ENCODE assay signal across 8 cellular contexts in genomic region chr16:56608043-56608875, GRCh38. TPM values are rescaled to one million over a fixed set of nuclear protein-coding genes. Genes with fewer than 3 reads are reported as not detected.
DNase-seq lines count a peak whose midpoint lies in the region; ATAC-seq and TF ChIP-seq lines count a peak whose summit lies in the region.

Gene MT2A (plus strand): TSS chr16:56608584. CDS start chr16:56608656, 72 bp downstream.

- peak within 1 kb of the TSS; percentile 92 to 99 (median 98) for H3K4me3 Mint-ChIP-seq in CD4-positive, alpha-beta memory T cell
- H3K4me3 Mint-ChIP-seq in activated CD8-positive, alpha-beta T cell treated with anti-CD3 and anti-CD28 coated beads, Interleukin-2, amount 10 ng/mL, durations not matched to agents 7 days and 5 days = peak within 1 kb of the TSS; percentile 93

- H3K27me3 Mint-ChIP-seq in CD4-positive, alpha-beta memory T cell = peaks cover 0 to 3% of the 10 kb centered on the region in 2 donors
- H3K27me3 Mint-ChIP-seq in activated CD8-positive, alpha-beta T cell treated with anti-CD3 and anti-CD28 coated beads, Interleukin-2, amount 10 ng/mL, durations not matched to agents 7 days and 5 days (ENCODE audit: low read depth) = no peaks in the 10 kb centered on the region

- H3K36me3 ChIP-seq in CD4-positive, alpha-beta memory T cell (ENCODE audit: insufficient read depth, low read length) = no peaks in the 10 kb centered on the region
- no peaks in the 10 kb centered on the region for H3K36me3 ChIP-seq in lung (ENCODE audit: control insufficient read depth in 2 of 2, insufficient read depth in 2 of 2, low read length in 2 of 2)

- peak within 1 kb of the TSS; percentile 70 to 94 for H3K4me3 ChIP-seq in CD4-positive, alpha-beta memory T cell (ENCODE audit: low read length in 2 of 2)
- peak within 1 kb of the TSS; percentile 78 for H3K4me3 ChIP-seq in lung

- POLR2A ChIA-PET in CD4-positive, alpha-beta memory T cell (lab: Charles Lee; ENCODE audit: partially characterized antibody) = interaction anchor here (0.9 to 4.7 kb wide), 13 partner anchors 9 to 93 kb away, joined by 3 to 30 read pairs (median 4); partner anchors contain the start of genes BBS2, MT1E and MT1X
- POLR2A ChIA-PET in activated CD8-positive, alpha-beta T cell treated with anti-CD3 and anti-CD28 coated beads, Interleukin-2, amount 10 ng/mL, durations not matched to agents 7 days and 5 days (lab: Charles Lee) = interaction anchor here (0.9 to 6.1 kb wide), 7 partner anchors 10 to 100 kb away, joined by 3 to 56 read pairs (median 4); partner anchors contain the start of genes MT1E, MT1F and MT1X

- peak; percentile 81 to 93 (median 85) for DNase-seq in CD4-positive, alpha-beta memory T cell
- DNase-seq in NCI-H82 (lab: John Stamatoyannopoulos, UW) = peak; percentile 93
- peak; percentile 94 for DNase-seq in activated CD8-positive, alpha-beta T cell treated with anti-CD3 and anti-CD28 coated beads, Interleukin-2, amount 10 ng/mL, durations not matched to agents 7 days and 5 days
- DNase-seq in ecto neural progenitor cell (ENCODE audit: low spot score) = peak; percentile 91
- DNase-seq in lung (ENCODE audit: low spot score) = peak; percentile 94
- DNase-seq in stimulated activated CD4-positive, alpha-beta T cell treated with anti-CD3 and anti-CD28 coated beads, TNF-alpha, amount 100 ng/mL, for 4 hours (ENCODE audit: low read depth in 3 of 3) = peak; percentile 73 to 82 (median 74)

- peak within 1 kb of the TSS; percentile 88 to 100 (median 96) for H3K27ac Mint-ChIP-seq in CD4-positive, alpha-beta memory T cell
- H3K27ac Mint-ChIP-seq in activated CD8-positive, alpha-beta T cell treated with anti-CD3 and anti-CD28 coated beads, Interleukin-2, amount 10 ng/mL, durations not matched to agents 7 days and 5 days = peak within 1 kb of the TSS; percentile 87

- intact Hi-C loops in CD4-positive, alpha-beta memory T cell (cut with micrococcal nuclease) = loop anchor here (1.0 to 2.0 kb wide), 6 partner anchors 9 to 94 kb away; partner anchors contain the start of genes MT1F and MT1X

- WGBS in lung, 2 donors = 4 to 6% methylated on average over 52 to 62 of the region's 62 CpGs

- H3K27me3 ChIP-seq in CD4-positive, alpha-beta memory T cell (ENCODE audit: insufficient read depth, low read length) = no peaks in the 10 kb centered on the region
- H3K27me3 ChIP-seq in lung (ENCODE audit: control insufficient read depth, insufficient read depth) = no peaks in the 10 kb centered on the region

- no peak for TF ChIP-seq CTCF in lung (IDR thresholded peaks at IDR 0.05; ENCODE audit: control extremely low read depth, extremely low read depth)

- H3K4me1 ChIP-seq in CD4-positive, alpha-beta memory T cell (ENCODE audit: insufficient read depth, low read length) = peaks cover 46% of the 10 kb centered on the region
- peaks cover 9 to 31% of the 10 kb centered on the region in 2 donors for H3K4me1 ChIP-seq in lung (ENCODE audit: control insufficient read depth in 2 of 2, insufficient read depth in 2 of 2, low read length in 2 of 2)

- H3K27ac ChIP-seq in CD4-positive, alpha-beta memory T cell (ENCODE audit: low read depth, low read length) = peak within 1 kb of the TSS; percentile 82
- H3K27ac ChIP-seq in lung (ENCODE audit: low read depth in 1 of 2, low read length in 1 of 2) = peak within 1 kb of the TSS; percentile 88 to 97

- CTCF ChIA-PET in CD4-positive, alpha-beta memory T cell (lab: Charles Lee; ENCODE audit: partially characterized antibody) = interaction anchor here (0.9 to 5.9 kb wide), 6 partner anchors 7 to 129 kb away, joined by 3 to 35 read pairs (median 6); no protein-coding TSS in a partner anchor
- CTCF ChIA-PET in activated CD8-positive, alpha-beta T cell treated with anti-CD3 and anti-CD28 coated beads, Interleukin-2, amount 10 ng/mL, durations not matched to agents 7 days and 5 days (lab: Charles Lee) = interaction anchor here (0.8 to 2.3 kb wide), 8 partner anchors 10 to 356 kb away, joined by 3 to 11 read pairs (median 4); partner anchors contain the start of gene MT1G

- peaks cover 26 to 53% (median 39%) of the 10 kb centered on the region in 4 donors for H3K4me1 Mint-ChIP-seq in CD4-positive, alpha-beta memory T cell
- H3K4me1 Mint-ChIP-seq in activated CD8-positive, alpha-beta T cell treated with anti-CD3 and anti-CD28 coated beads, Interleukin-2, amount 10 ng/mL, durations not matched to agents 7 days and 5 days (ENCODE audit: low read depth) = peaks cover 43% of the 10 kb centered on the region

- H3K36me3 Mint-ChIP-seq in CD4-positive, alpha-beta memory T cell = peaks cover 0 to 4% of the 10 kb centered on the region in 2 donors
- peaks cover 7% of the 10 kb centered on the region for H3K36me3 Mint-ChIP-seq in activated CD8-positive, alpha-beta T cell treated with anti-CD3 and anti-CD28 coated beads, Interleukin-2, amount 10 ng/mL, durations not matched to agents 7 days and 5 days (ENCODE audit: low read depth)

- no peaks in the 10 kb centered on the region for H3K9me3 ChIP-seq in CD4-positive, alpha-beta memory T cell (ENCODE audit: control insufficient read depth in 1 of 2, low read length in 2 of 2)
- H3K9me3 ChIP-seq in lung (ENCODE audit: control insufficient read depth in 2 of 2, insufficient read depth in 1 of 2, low read length in 1 of 2) = no peaks in the 10 kb centered on the region

- H3K9me3 Mint-ChIP-seq in CD4-positive, alpha-beta memory T cell = no peaks in the 10 kb centered on the region
- H3K9me3 Mint-ChIP-seq in activated CD8-positive, alpha-beta T cell treated with anti-CD3 and anti-CD28 coated beads, Interleukin-2, amount 10 ng/mL, durations not matched to agents 7 days and 5 days (ENCODE audit: insufficient read depth) = no peaks in the 10 kb centered on the region

- ATAC-seq in GM19452 (IDR thresholded peaks at IDR 0.05; ENCODE audit: unreplicated experiment) (peak; percentile 85), HG03575 (IDR thresholded peaks at IDR 0.05; ENCODE audit: extremely low read depth, insufficient number of reproducible peaks, low FRiP score, unreplicated experiment) (peak; percentile 51), lung (ENCODE audit: insufficient read depth, low FRiP score) (peak; percentile 91)
- peak; percentile 90 for ATAC-seq in activated CD8-positive, alpha-beta T cell treated with anti-CD3 and anti-CD28 coated beads, Interleukin-2, amount 10 ng/mL, durations not matched to agents 7 days and 5 days

RNA-seq across cellular contexts. Expression of gene MT2A, which starts in this region (rescaled TPM):
- total RNA-seq in CD4-positive, alpha-beta memory T cell = 10 to 100 TPM; 15.8 to 17.7 TPM
- 100 to 1,000 TPM in 1 of 2 donors, 10 to 100 TPM in 1; 87.5 to 226 TPM for polyA plus RNA-seq in CD4-positive, alpha-beta memory T cell
- 100 to 1,000 TPM; 186 to 210 TPM for total RNA-seq in activated CD8-positive, alpha-beta T cell treated with anti-CD3 and anti-CD28 coated beads, Interleukin-2, amount 10 ng/mL, durations not matched to agents 7 days and 5 days
- total RNA-seq in lung = 100 to 1,000 TPM in 1 of 2 donors, 10 to 100 TPM in 1; 17.6 to 521 TPM
- 1,000 to 10,000 TPM in 1 of 2 donors, 100 to 1,000 TPM in 1; 903 to 1,104 TPM for polyA plus RNA-seq in lung

Comparison
In these comparisons a context has a peak if more than half of its experiments do, and no peak if none do; other contexts are left out.
1. Peak in every context shown above with its lines: DNase-seq, ATAC-seq, H3K4me3 ChIP-seq and H3K27ac ChIP-seq.